In the genomic region with DNA sequence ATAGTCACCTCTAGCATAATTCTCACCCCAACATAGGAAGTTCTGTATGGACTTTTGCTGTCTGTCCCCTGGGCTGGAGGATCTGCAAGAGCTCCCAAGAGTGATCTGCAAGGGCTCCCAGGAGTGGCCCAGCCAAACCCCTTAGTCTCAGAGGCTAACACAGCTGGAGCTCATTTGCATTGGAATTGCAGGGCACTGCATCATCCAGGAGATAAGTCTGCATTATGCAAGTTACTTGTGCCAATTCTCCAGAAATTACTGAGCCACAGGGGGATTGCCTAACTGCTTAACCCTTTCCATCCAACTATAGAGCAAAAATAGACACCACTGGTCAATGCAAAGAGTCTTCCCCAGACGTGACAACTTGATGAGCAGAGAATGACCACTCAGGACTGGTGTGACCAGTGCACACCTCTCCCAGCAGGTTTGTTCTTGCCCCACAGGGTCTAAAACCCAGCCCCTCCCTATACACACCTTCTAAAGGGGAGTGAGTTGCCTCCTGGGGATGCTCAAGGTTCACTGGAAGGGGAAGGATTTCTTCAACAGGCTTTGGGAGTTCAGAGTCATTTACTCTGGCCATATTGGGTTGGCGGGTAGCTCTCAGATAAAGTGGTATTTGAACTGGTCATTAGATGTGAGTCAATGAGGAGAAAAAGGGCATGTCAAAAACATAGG, we compare ENCODE assay signal across 1 cellular context.
TF ChIP-seq lines count a peak whose summit lies in the region.

No MANE protein-coding gene starts in this region.

TF ChIP-seq in HepG2, 621 proteins besides CTCF, POLR2A, EP300 and RAD21 (continued from another document and continues in another):
- TF ChIP-seq ZMYM2 (CRISPR knock-in tag; IDR thresholded peaks at IDR 0.05) (no peak), NR2C2 (CRISPR knock-in tag; IDR thresholded peaks at IDR 0.05; ENCODE audit: borderline replicate concordance) (peak; percentile 69), ZNF879 (CRISPR knock-in tag; IDR thresholded peaks at IDR 0.05) (no peak), RARG (CRISPR knock-in tag; IDR thresholded peaks at IDR 0.05; ENCODE audit: low read depth) (no peak), SNAPC2 (CRISPR knock-in tag; IDR thresholded peaks at IDR 0.05) (0 out of 2 replicates have a peak, but pooled peaks have one; percentile 28), MAZ (IDR thresholded peaks at IDR 0.05; ENCODE audit: borderline replicate concordance, low read depth, low read length) (no peak), MAZ (CRISPR knock-in tag; IDR thresholded peaks at IDR 0.05; ENCODE audit: low read depth) (0 out of 2 replicates have a peak, but pooled peaks have one; percentile 66), ZNF766 (CRISPR knock-in tag; IDR thresholded peaks at IDR 0.05; ENCODE audit: borderline replicate concordance) (no peak), HES4 (CRISPR knock-in tag; IDR thresholded peaks at IDR 0.05; ENCODE audit: borderline replicate concordance) (no peak), ZNF629 (CRISPR knock-in tag; conservative IDR thresholded peaks at IDR 0.05) (no peak), SP1 (IDR thresholded peaks at IDR 0.05) (no peak), SP1 (CRISPR knock-in tag; IDR thresholded peaks at IDR 0.05) (no peak), POLR2G (IDR thresholded peaks at IDR 0.05; ENCODE audit: low read depth, low read length) (0 out of 2 replicates have a peak, but pooled peaks have one; percentile 29), CBX5 (CRISPR knock-in tag; IDR thresholded peaks at IDR 0.05; ENCODE audit: borderline replicate concordance) (peak; percentile 69; the same call in 1 of the 2 replicates), CEBPB (IDR thresholded peaks at IDR 0.05; ENCODE audit: borderline replicate concordance, low read depth, low read length) (peak; percentile 83), BHLHE40 (IDR thresholded peaks at IDR 0.05; ENCODE audit: low read length) (0 out of 2 replicates have a peak, but pooled peaks have one; percentile 12), MTA1 (CRISPR knock-in tag; IDR thresholded peaks at IDR 0.05; ENCODE audit: borderline replicate concordance) (no peak), ZNF143 (CRISPR knock-in tag; IDR thresholded peaks at IDR 0.05) (no peak), ERF (CRISPR knock-in tag; IDR thresholded peaks at IDR 0.05) (0 out of 2 replicates have a peak, but pooled peaks have one; percentile 38), ZFP37 (CRISPR knock-in tag; IDR thresholded peaks at IDR 0.05; ENCODE audit: borderline replicate concordance) (no peak), RARA (CRISPR knock-in tag; IDR thresholded peaks at IDR 0.05) (0 out of 2 replicates have a peak, but pooled peaks have one; percentile 30), ARHGAP35 (CRISPR knock-in tag; IDR thresholded peaks at IDR 0.05; ENCODE audit: borderline replicate concordance) (no peak), NAIF1 (CRISPR knock-in tag; IDR thresholded peaks at IDR 0.05; ENCODE audit: borderline replicate concordance) (no peak), HDAC2 (CRISPR knock-in tag; IDR thresholded peaks at IDR 0.05) (peak; percentile 20; the same call in 1 of the 2 replicates), ZNF501 (CRISPR knock-in tag; IDR thresholded peaks at IDR 0.05) (peak; percentile 58; the same call in 1 of the 2 replicates), BCL6 (CRISPR knock-in tag; IDR thresholded peaks at IDR 0.05) (peak; percentile 63), HDAC1 (CRISPR knock-in tag; IDR thresholded peaks at IDR 0.05) (peak; percentile 4; the same call in 1 of the 2 replicates)
- TF ChIP-seq, protein P1, sequence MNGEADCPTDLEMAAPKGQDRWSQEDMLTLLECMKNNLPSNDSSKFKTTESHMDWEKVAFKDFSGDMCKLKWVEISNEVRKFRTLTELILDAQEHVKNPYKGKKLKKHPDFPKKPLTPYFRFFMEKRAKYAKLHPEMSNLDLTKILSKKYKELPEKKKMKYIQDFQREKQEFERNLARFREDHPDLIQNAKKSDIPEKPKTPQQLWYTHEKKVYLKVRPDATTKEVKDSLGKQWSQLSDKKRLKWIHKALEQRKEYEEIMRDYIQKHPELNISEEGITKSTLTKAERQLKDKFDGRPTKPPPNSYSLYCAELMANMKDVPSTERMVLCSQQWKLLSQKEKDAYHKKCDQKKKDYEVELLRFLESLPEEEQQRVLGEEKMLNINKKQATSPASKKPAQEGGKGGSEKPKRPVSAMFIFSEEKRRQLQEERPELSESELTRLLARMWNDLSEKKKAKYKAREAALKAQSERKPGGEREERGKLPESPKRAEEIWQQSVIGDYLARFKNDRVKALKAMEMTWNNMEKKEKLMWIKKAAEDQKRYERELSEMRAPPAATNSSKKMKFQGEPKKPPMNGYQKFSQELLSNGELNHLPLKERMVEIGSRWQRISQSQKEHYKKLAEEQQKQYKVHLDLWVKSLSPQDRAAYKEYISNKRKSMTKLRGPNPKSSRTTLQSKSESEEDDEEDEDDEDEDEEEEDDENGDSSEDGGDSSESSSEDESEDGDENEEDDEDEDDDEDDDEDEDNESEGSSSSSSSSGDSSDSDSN (CRISPR knock-in tag; IDR thresholded peaks at IDR 0.05), result 0 out of 2 replicates have a peak, but pooled peaks have one; percentile 21
- TF ChIP-seq, protein P2, sequence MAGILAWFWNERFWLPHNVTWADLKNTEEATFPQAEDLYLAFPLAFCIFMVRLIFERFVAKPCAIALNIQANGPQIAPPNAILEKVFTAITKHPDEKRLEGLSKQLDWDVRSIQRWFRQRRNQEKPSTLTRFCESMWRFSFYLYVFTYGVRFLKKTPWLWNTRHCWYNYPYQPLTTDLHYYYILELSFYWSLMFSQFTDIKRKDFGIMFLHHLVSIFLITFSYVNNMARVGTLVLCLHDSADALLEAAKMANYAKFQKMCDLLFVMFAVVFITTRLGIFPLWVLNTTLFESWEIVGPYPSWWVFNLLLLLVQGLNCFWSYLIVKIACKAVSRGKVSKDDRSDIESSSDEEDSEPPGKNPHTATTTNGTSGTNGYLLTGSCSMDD (CRISPR knock-in tag; IDR thresholded peaks at IDR 0.05), result no peak
- TF ChIP-seq, protein P3, sequence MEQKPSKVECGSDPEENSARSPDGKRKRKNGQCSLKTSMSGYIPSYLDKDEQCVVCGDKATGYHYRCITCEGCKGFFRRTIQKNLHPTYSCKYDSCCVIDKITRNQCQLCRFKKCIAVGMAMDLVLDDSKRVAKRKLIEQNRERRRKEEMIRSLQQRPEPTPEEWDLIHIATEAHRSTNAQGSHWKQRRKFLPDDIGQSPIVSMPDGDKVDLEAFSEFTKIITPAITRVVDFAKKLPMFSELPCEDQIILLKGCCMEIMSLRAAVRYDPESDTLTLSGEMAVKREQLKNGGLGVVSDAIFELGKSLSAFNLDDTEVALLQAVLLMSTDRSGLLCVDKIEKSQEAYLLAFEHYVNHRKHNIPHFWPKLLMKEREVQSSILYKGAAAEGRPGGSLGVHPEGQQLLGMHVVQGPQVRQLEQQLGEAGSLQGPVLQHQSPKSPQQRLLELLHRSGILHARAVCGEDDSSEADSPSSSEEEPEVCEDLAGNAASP (CRISPR knock-in tag; IDR thresholded peaks at IDR 0.05; ENCODE audit: borderline replicate concordance), result no peak
- TF ChIP-seq, protein P4, sequence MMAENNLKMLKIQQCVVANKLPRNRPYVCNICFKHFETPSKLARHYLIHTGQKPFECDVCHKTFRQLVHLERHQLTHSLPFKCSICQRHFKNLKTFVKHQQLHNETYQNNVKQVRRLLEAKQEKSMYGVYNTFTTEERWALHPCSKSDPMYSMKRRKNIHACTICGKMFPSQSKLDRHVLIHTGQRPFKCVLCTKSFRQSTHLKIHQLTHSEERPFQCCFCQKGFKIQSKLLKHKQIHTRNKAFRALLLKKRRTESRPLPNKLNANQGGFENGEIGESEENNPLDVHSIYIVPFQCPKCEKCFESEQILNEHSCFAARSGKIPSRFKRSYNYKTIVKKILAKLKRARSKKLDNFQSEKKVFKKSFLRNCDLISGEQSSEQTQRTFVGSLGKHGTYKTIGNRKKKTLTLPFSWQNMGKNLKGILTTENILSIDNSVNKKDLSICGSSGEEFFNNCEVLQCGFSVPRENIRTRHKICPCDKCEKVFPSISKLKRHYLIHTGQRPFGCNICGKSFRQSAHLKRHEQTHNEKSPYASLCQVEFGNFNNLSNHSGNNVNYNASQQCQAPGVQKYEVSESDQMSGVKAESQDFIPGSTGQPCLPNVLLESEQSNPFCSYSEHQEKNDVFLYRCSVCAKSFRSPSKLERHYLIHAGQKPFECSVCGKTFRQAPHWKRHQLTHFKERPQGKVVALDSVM (CRISPR knock-in tag; IDR thresholded peaks at IDR 0.05), result no peak
- TF ChIP-seq, protein P5, sequence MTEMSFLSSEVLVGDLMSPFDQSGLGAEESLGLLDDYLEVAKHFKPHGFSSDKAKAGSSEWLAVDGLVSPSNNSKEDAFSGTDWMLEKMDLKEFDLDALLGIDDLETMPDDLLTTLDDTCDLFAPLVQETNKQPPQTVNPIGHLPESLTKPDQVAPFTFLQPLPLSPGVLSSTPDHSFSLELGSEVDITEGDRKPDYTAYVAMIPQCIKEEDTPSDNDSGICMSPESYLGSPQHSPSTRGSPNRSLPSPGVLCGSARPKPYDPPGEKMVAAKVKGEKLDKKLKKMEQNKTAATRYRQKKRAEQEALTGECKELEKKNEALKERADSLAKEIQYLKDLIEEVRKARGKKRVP (CRISPR knock-in tag; IDR thresholded peaks at IDR 0.05), result peak in 1 of 2 experiments; percentile 98; a peak in 2 of 4 replicates
- TF ChIP-seq, protein P6, sequence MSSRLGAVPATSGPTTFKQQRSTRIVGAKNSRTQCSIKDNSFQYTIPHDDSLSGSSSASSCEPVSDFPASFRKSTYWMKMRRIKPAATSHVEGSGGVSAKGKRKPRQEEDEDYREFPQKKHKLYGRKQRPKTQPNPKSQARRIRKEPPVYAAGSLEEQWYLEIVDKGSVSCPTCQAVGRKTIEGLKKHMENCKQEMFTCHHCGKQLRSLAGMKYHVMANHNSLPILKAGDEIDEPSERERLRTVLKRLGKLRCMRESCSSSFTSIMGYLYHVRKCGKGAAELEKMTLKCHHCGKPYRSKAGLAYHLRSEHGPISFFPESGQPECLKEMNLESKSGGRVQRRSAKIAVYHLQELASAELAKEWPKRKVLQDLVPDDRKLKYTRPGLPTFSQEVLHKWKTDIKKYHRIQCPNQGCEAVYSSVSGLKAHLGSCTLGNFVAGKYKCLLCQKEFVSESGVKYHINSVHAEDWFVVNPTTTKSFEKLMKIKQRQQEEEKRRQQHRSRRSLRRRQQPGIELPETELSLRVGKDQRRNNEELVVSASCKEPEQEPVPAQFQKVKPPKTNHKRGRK (CRISPR knock-in tag; IDR thresholded peaks at IDR 0.05), result no peak
- TF ChIP-seq, protein P7, sequence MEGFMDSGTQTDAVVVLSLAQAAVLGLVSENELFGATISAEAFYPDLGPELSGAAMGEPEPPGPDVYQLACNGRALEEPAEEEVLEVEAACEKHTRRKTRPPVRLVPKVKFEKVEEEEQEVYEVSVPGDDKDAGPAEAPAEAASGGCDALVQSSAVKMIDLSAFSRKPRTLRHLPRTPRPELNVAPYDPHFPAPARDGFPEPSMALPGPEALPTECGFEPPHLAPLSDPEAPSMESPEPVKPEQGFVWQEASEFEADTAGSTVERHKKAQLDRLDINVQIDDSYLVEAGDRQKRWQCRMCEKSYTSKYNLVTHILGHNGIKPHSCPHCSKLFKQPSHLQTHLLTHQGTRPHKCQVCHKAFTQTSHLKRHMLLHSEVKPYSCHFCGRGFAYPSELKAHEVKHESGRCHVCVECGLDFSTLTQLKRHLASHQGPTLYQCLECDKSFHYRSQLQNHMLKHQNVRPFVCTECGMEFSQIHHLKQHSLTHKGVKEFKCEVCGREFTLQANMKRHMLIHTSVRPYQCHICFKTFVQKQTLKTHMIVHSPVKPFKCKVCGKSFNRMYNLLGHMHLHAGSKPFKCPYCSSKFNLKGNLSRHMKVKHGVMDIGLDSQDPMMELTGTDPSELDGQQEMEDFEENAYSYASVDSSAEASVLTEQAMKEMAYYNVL (CRISPR knock-in tag; IDR thresholded peaks at IDR 0.05; ENCODE audit: borderline replicate concordance), result 0 out of 2 replicates have a peak, but pooled peaks have one; percentile 23
- TF ChIP-seq, protein P8, sequence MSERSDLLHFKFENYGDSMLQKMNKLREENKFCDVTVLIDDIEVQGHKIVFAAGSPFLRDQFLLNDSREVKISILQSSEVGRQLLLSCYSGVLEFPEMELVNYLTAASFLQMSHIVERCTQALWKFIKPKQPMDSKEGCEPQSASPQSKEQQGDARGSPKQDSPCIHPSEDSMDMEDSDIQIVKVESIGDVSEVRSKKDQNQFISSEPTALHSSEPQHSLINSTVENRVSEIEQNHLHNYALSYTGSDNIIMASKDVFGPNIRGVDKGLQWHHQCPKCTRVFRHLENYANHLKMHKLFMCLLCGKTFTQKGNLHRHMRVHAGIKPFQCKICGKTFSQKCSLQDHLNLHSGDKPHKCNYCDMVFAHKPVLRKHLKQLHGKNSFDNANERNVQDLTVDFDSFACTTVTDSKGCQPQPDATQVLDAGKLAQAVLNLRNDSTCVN (CRISPR knock-in tag; IDR thresholded peaks at IDR 0.05; ENCODE audit: borderline replicate concordance), result peak; percentile 48; the same call in 1 of the 2 replicates
- TF ChIP-seq, protein P9, sequence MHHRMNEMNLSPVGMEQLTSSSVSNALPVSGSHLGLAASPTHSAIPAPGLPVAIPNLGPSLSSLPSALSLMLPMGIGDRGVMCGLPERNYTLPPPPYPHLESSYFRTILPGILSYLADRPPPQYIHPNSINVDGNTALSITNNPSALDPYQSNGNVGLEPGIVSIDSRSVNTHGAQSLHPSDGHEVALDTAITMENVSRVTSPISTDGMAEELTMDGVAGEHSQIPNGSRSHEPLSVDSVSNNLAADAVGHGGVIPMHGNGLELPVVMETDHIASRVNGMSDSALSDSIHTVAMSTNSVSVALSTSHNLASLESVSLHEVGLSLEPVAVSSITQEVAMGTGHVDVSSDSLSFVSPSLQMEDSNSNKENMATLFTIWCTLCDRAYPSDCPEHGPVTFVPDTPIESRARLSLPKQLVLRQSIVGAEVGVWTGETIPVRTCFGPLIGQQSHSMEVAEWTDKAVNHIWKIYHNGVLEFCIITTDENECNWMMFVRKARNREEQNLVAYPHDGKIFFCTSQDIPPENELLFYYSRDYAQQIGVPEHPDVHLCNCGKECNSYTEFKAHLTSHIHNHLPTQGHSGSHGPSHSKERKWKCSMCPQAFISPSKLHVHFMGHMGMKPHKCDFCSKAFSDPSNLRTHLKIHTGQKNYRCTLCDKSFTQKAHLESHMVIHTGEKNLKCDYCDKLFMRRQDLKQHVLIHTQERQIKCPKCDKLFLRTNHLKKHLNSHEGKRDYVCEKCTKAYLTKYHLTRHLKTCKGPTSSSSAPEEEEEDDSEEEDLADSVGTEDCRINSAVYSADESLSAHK (CRISPR knock-in tag; IDR thresholded peaks at IDR 0.05; ENCODE audit: borderline replicate concordance), result no peak
- TF ChIP-seq, protein P10, sequence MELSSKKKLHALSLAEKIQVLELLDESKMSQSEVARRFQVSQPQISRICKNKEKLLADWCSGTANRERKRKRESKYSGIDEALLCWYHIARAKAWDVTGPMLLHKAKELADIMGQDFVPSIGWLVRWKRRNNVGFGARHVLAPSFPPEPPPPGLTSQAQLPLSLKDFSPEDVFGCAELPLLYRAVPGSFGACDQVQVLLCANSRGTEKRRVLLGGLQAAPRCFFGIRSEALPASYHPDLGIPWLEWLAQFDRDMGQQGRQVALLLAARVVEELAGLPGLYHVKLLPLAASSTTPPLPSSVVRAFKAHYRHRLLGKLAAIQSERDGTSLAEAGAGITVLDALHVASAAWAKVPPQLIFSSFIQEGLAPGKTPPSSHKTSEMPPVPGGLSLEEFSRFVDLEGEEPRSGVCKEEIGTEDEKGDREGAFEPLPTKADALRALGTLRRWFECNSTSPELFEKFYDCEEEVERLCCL (CRISPR knock-in tag; IDR thresholded peaks at IDR 0.05; ENCODE audit: borderline replicate concordance), result no peak
- TF ChIP-seq, protein P11, sequence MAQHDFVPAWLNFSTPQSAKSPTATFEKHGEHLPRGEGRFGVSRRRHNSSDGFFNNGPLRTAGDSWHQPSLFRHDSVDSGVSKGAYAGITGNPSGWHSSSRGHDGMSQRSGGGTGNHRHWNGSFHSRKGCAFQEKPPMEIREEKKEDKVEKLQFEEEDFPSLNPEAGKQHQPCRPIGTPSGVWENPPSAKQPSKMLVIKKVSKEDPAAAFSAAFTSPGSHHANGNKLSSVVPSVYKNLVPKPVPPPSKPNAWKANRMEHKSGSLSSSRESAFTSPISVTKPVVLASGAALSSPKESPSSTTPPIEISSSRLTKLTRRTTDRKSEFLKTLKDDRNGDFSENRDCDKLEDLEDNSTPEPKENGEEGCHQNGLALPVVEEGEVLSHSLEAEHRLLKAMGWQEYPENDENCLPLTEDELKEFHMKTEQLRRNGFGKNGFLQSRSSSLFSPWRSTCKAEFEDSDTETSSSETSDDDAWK (CRISPR knock-in tag; IDR thresholded peaks at IDR 0.05), result no peak
